9 cellular contexts compared by ENCODE assay signal in genomic region chr19:47573076-47574026, GRCh38. TPM values are rescaled to one million over a fixed set of nuclear protein-coding genes. Genes with fewer than 3 reads are reported as not detected.
DNase-seq lines count a peak whose midpoint lies in the region; ATAC-seq, FAIRE-seq and TF ChIP-seq lines count a peak whose summit lies in the region.
"Had no signal": no experiment of that assay in that cellular context is flagged by ENCODE, and none has a peak within 500 bp of the region (broad histone marks: within the 10 kb centered on the region; RNA-seq: fewer than 3 reads in every experiment).

A gene with protein sequence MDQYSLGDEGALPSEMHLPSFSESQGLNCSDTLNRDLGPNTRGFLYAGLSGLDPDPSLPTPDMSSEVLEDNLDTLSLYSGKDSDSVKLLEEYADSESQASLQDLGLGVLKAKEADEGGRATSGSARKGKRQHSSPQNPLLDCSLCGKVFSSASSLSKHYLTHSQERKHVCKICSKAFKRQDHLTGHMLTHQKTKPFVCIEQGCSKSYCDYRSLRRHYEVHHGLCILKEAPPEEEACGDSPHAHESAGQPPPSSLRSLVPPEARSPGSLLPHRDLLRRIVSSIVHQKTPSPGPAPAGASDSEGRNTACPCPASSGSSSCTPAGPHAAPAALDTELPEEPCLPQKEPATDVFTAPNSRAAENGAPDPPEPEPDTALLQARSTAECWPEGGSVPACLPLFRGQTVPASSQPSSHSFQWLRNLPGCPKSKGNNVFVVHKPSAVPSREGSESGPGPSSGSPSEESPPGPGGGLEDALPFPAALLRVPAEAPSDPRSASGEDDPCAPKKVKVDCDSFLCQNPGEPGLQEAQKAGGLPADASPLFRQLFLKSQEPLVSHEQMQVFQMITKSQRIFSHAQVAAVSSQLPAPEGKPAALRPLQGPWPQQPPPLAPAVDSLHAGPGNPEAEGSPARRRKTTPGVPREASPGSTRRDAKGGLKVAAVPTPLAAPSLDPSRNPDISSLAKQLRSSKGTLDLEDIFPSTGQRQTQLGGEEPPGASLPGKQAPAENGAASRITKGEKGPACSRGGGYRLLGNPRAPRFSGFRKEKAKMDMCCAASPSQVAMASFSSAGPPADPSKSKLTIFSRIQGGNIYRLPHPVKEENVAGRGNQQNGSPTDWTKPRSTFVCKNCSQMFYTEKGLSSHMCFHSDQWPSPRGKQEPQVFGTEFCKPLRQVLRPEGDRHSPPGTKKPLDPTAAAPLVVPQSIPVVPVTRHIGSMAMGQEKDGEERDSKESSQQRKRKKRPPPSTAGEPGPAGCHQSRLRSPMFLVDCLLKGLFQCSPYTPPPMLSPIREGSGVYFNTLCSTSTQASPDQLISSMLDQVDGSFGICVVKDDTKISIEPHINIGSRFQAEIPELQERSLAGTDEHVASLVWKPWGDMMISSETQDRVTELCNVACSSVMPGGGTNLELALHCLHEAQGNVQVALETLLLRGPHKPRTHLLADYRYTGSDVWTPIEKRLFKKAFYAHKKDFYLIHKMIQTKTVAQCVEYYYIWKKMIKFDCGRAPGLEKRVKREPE (N-terminal part only) (minus strand): TSS chr19:47573148. CDS start chr19:47555856, 17,292 bp downstream.

- ATAC-seq in pancreas = peak; percentile 87 to 96 (median 90)

- H3K56ac ChIP-seq in H1 (replicated peaks; ENCODE audit: insufficient read length, low read depth, low read length) = no peak within 1 kb of the TSS

- H3K4me2 ChIP-seq in H1 (ENCODE audit: insufficient read depth in 1 of 2, low read depth in 2 of 2, low read length in 2 of 2) (no peak within 1 kb of the TSS), hepatocyte (no peak within 1 kb of the TSS)

- H3K79me2 ChIP-seq in H1 (ENCODE audit: control insufficient read depth in 1 of 2, insufficient read depth in 2 of 2, low read length in 2 of 2) (no peaks in the 10 kb centered on the region), hepatocyte (no peaks in the 10 kb centered on the region)

- no peak within 1 kb of the TSS; the same call in 1 of the 2 replicates for H3K18ac ChIP-seq in H1 (ENCODE audit: extremely low read depth, low read length)

- no peak within 1 kb of the TSS for H2AK5ac ChIP-seq in H1 (ENCODE audit: low read depth, low read length)

- no peak within 1 kb of the TSS for H3K4ac ChIP-seq in H1 (replicated peaks; ENCODE audit: insufficient read length, low read depth, low read length)

- H4K8ac ChIP-seq in H1 (ENCODE audit: extremely low read depth, insufficient read depth, low read length) = peak within 1 kb of the TSS; percentile 82; the same call in 1 of the 2 replicates

- H4K20me1 ChIP-seq in H1 (replicated peaks in 1 of 2; ENCODE audit: control insufficient read depth in 1 of 2, insufficient read depth in 2 of 2, low read length in 2 of 2) (no peaks in the 10 kb centered on the region), hepatocyte (ENCODE audit: insufficient read depth, poor library complexity, severe bottlenecking) (no peaks in the 10 kb centered on the region)

- no peak within 1 kb of the TSS for H3K14ac ChIP-seq in H1 (ENCODE audit: insufficient read length)

- TF ChIP-seq RAD21 in H1 (IDR thresholded peaks at IDR 0.05 in 1 of 2, conservative IDR thresholded peaks at IDR 0.05 in 1 of 2; ENCODE audit: low read depth in 2 of 2, low read length in 2 of 2) = no peak

- H3K4me3 ChIP-seq in H1 (ENCODE audit: extremely low read depth in 1 of 4, insufficient read depth in 2 of 4, low read depth in 3 of 4, low read length in 4 of 4) (no peak within 1 kb of the TSS), pancreas (peak within 1 kb of the TSS in 2 of 4 donors; percentile 23 to 50), subcutaneous abdominal adipose tissue (ENCODE audit: low read depth in 1 of 5, low read length in 5 of 5) (peak within 1 kb of the TSS in 4 of 5 donors; percentile 48 to 65 (median 60)), hepatocyte (no peak within 1 kb of the TSS)

- H3K9ac ChIP-seq in H1 (replicated peaks in 1 of 4; ENCODE audit: extremely low read depth in 1 of 4, low read depth in 3 of 4, low read length in 3 of 4) = no peak within 1 kb of the TSS
- H3K9ac ChIP-seq in subcutaneous abdominal adipose tissue (ENCODE audit: low read length in 5 of 5) = peak within 1 kb of the TSS in 2 of 5 donors; percentile 30 to 59

- TF ChIP-seq CTCF in H1 (IDR thresholded peaks at IDR 0.05; ENCODE audit: control extremely low read depth in 1 of 3, insufficient read depth in 1 of 3, low read depth in 1 of 3, low read length in 3 of 3) = no peak
- TF ChIP-seq CTCF in pancreas (IDR thresholded peaks at IDR 0.05) = no peak
- TF ChIP-seq CTCF in hepatocyte (IDR thresholded peaks at IDR 0.05; ENCODE audit: poor library complexity) = no peak

- DNase-seq in EH (ENCODE audit: low read depth) (peak; percentile 30), H1 (ENCODE audit: low read depth in 1 of 2, low spot score in 2 of 2) (no peak), pancreas (peak; percentile 42 to 79 (median 66)), hepatocyte (ENCODE audit: low spot score) (no peak), iPS-NIHi7 (ENCODE audit: extremely low spot score) (no peak), GDM1 (lab: John Stamatoyannopoulos, UW) (no peak)
- peak; percentile 77 to 79 for DNase-seq in activated CD8-positive, alpha-beta memory T cell treated with anti-CD3 and anti-CD28 coated beads for 4 hours (ENCODE audit: low read depth in 2 of 2)

- no peak within 1 kb of the TSS for H2BK12ac ChIP-seq in H1 (ENCODE audit: low read depth, low read length)

- TF ChIP-seq EP300 in H1 (IDR thresholded peaks at IDR 0.05; ENCODE audit: borderline replicate concordance in 1 of 2, low read depth in 2 of 2, low read length in 2 of 2) = no peak

- no peak within 1 kb of the TSS for H2BK15ac ChIP-seq in H1 (ENCODE audit: low read length)

- CTCF ChIA-PET in H1 (lab: Charles Lee; ENCODE audit: partially characterized antibody) = interaction anchor here (1.0 kb wide), 1 partner anchor 16 kb away, joined by 4 read pairs; no protein-coding TSS in a partner anchor

- no peak within 1 kb of the TSS for H3K23ac ChIP-seq in H1 (ENCODE audit: insufficient read length)

- intact Hi-C loops in pancreas (cut with DNase I) = no loop called here

- H3K4me1 ChIP-seq in H1 (replicated peaks in 1 of 4; ENCODE audit: control insufficient read depth in 3 of 4, insufficient read depth in 4 of 4, low read length in 3 of 4) (peaks cover 0 to 3% (median 1%) of the 10 kb centered on the region in 4 experiments; a peak in 2 of 7 replicates), pancreas (no peaks in the 10 kb centered on the region), subcutaneous abdominal adipose tissue (ENCODE audit: control insufficient read depth in 5 of 5, insufficient read depth in 5 of 5, low read length in 5 of 5) (peaks cover 0 to 10% (median 6%) of the 10 kb centered on the region in 5 donors), hepatocyte (ENCODE audit: insufficient read depth) (no peaks in the 10 kb centered on the region)

- H3K9me3 ChIP-seq in H1 (ENCODE audit: insufficient read depth in 2 of 2, low read depth in 1 of 2, low read length in 1 of 2) = no peaks in the 10 kb centered on the region
- no peaks in the 10 kb centered on the region for H3K9me3 ChIP-seq in pancreas
- H3K9me3 ChIP-seq in subcutaneous abdominal adipose tissue (ENCODE audit: control insufficient read depth in 5 of 5, low read length in 5 of 5) = no peaks in the 10 kb centered on the region
- no peaks in the 10 kb centered on the region for H3K9me3 ChIP-seq in hepatocyte (ENCODE audit: low read depth)

- POLR2A ChIA-PET in H1 (lab: Charles Lee; ENCODE audit: partially characterized antibody) = interaction anchor here (0.5 to 1.0 kb wide), 3 partner anchors 10 to 170 kb away, joined by 3 to 4 read pairs (median 3); no protein-coding TSS in a partner anchor

- no peak within 1 kb of the TSS for H2BK5ac ChIP-seq in H1 (ENCODE audit: low read depth, low read length)

- no peak for FAIRE-seq in H1 (lab: Jason Lieb, UNC)
- no peak for FAIRE-seq in pancreas (lab: Jason Lieb, UNC)

- H2BK120ac ChIP-seq in H1 (replicated peaks; ENCODE audit: low read depth, low read length) = no peak within 1 kb of the TSS

- no peak within 1 kb of the TSS for H4K5ac ChIP-seq in H1 (ENCODE audit: insufficient read length, low read depth, low read length)

- H3K36me3 ChIP-seq in H1 (ENCODE audit: control insufficient read depth in 2 of 4, insufficient read depth in 4 of 4, low read length in 3 of 4) (no peaks in the 10 kb centered on the region), pancreas (no peaks in the 10 kb centered on the region), subcutaneous abdominal adipose tissue (ENCODE audit: control insufficient read depth in 5 of 5, insufficient read depth in 5 of 5, low read length in 5 of 5) (no peaks in the 10 kb centered on the region), hepatocyte (replicated peaks; ENCODE audit: insufficient read depth, low read depth) (no peaks in the 10 kb centered on the region)

- H2AFZ ChIP-seq in H1 (ENCODE audit: low read length) = peak within 1 kb of the TSS; percentile 54; the same call in 1 of the 2 replicates
- H2AFZ ChIP-seq in hepatocyte = no peak within 1 kb of the TSS

- 95% methylated on average over 13 of the region's 88 CpGs; no CpG with 5 or more reads in 1 of the 2 experiments for WGBS in H1 (ENCODE audit: extremely low coverage in 1 of 2, insufficient coverage in 1 of 2, insufficient read length in 1 of 2, insufficient replicate concordance in 2 of 2, low coverage in 1 of 2, low lambda C conversion rate in 2 of 2, missing lambda C conversion rate in 1 of 2), 2 experiments
- WGBS in pancreas, 2 donors = 18 to 28% methylated on average over 50 to 88 of the region's 88 CpGs
- over 99% methylated on average over 33 of the region's 88 CpGs for WGBS in hepatocyte (ENCODE audit: low lambda C conversion rate, missing lambda C conversion rate)

- H3K23me2 ChIP-seq in H1 (ENCODE audit: low read depth, low read length) = no peaks in the 10 kb centered on the region

- H3K27me3 ChIP-seq in H1 (replicated peaks in 1 of 4; ENCODE audit: control insufficient read depth in 3 of 4, extremely low read depth in 1 of 4, insufficient read depth in 3 of 4, low read length in 3 of 4) = no peaks in the 10 kb centered on the region
- no peaks in the 10 kb centered on the region for H3K27me3 ChIP-seq in pancreas
- no peaks in the 10 kb centered on the region for H3K27me3 ChIP-seq in subcutaneous abdominal adipose tissue (ENCODE audit: control insufficient read depth in 5 of 5, insufficient read depth in 4 of 5, low read length in 5 of 5)
- no peaks in the 10 kb centered on the region for H3K27me3 ChIP-seq in hepatocyte

- no peaks in the 10 kb centered on the region for H3K79me1 ChIP-seq in H1 (ENCODE audit: low read depth, low read length)

- H3K27ac ChIP-seq in H1 (ENCODE audit: low read depth, low read length) (no peak within 1 kb of the TSS), pancreas (no peak within 1 kb of the TSS), subcutaneous abdominal adipose tissue (ENCODE audit: low read depth, low read length) (no peak within 1 kb of the TSS), hepatocyte (no peak within 1 kb of the TSS)

- H4K91ac ChIP-seq in H1 (replicated peaks; ENCODE audit: insufficient read length, low read length) = no peak within 1 kb of the TSS

- H2BK20ac ChIP-seq in H1 (ENCODE audit: low read length) = no peak within 1 kb of the TSS

- H3K9me2 ChIP-seq in hepatocyte (replicated peaks; ENCODE audit: insufficient read depth) = no peaks in the 10 kb centered on the region

- TF ChIP-seq POLR2A in H1 (IDR thresholded peaks at IDR 0.05; ENCODE audit: control extremely low read depth in 1 of 2, low read depth in 2 of 2, low read length in 2 of 2) = no peak

RNA-seq across cellular contexts. Expression of the gene that starts here (rescaled TPM):
- 0.50 TPM in 1 of 2 replicates, not detected in the other for total RNA-seq in H1 (2021; fragmentation: NEBNext Ultra II Directional; extraction: Animal tissue kit (Norgen Biotek cat#: 25700))
- polyA plus RNA-seq in H1 (2011; rRNA removed) (0.05 and 0.11 TPM in 2 replicates), pancreas (under 1 TPM; 0.27 to 0.63 TPM), hepatocyte (0.05 and 0.84 TPM in 2 replicates)
- 0.06 TPM for polyA plus RNA-seq in H1 (2011; cell fraction: cytosol; rRNA removed)
- polyA plus RNA-seq in H1 (2011; cell fraction: nucleus; rRNA removed) = 0.16 TPM
- 0.06 TPM in 1 of 4 replicates, not detected in the others for polyA plus RNA-seq in H1 (2012, experiment 1 of 2)
- polyA plus RNA-seq in H1 (2012, experiment 2 of 2) = 0.04 TPM
- polyA plus RNA-seq in H1 (2013, experiment 1 of 2) = 0.12 TPM
- polyA plus RNA-seq in H1 (2013, experiment 2 of 2) = 0.06 TPM
- polyA minus RNA-seq in H1 (2011; rRNA and poly(A)+ RNA removed) = not detected in 2 replicates
- polyA minus RNA-seq in H1 (2011; cell fraction: cytosol; rRNA and poly(A)+ RNA removed) = not detected
- not detected for polyA minus RNA-seq in H1 (2011; cell fraction: nucleus; rRNA and poly(A)+ RNA removed)
- total RNA-seq in pancreas (under 1 TPM in 5 of 6 donors, not detected in 1; 0.06 to 0.17 (median 0.14) TPM), hepatocyte (0.43 TPM in 1 of 2 replicates, not detected in the other)
- total RNA-seq: glomerular endothelial cell had no signal

Comparison
In these comparisons a context has a peak if more than half of its experiments do, and no peak if none do; other contexts are left out.
1. Peak in DNase-seq and ATAC-seq in pancreas; RNA of the gene not detected or under 1 TPM.
2. DNase-seq: peak in EH (single experiment) and activated CD8-positive, alpha-beta memory T cell treated with anti-CD3 and anti-CD28 coated beads for 4 hours (2 of 2); none in H1 (0 of 2), hepatocyte (single experiment), iPS-NIHi7 (single experiment) and GDM1 (single experiment).
3. H3K4me3 ChIP-seq: peak in subcutaneous abdominal adipose tissue (4 of 5); none in H1 (0 of 4) and hepatocyte (single experiment).